ENCODE assay signal across 1 cellular context in genomic region chr3:4976109-4976508, GRCh38.
TF ChIP-seq lines count a peak whose summit lies in the region.

No MANE protein-coding gene starts in this region.

TF ChIP-seq in SK-N-SH treated with all-trans-retinoic acid at 6 μM for 48 hours, 23 proteins besides CTCF, POLR2A, EP300 and RAD21 (continued from another document):
- TF ChIP-seq, protein P1, sequence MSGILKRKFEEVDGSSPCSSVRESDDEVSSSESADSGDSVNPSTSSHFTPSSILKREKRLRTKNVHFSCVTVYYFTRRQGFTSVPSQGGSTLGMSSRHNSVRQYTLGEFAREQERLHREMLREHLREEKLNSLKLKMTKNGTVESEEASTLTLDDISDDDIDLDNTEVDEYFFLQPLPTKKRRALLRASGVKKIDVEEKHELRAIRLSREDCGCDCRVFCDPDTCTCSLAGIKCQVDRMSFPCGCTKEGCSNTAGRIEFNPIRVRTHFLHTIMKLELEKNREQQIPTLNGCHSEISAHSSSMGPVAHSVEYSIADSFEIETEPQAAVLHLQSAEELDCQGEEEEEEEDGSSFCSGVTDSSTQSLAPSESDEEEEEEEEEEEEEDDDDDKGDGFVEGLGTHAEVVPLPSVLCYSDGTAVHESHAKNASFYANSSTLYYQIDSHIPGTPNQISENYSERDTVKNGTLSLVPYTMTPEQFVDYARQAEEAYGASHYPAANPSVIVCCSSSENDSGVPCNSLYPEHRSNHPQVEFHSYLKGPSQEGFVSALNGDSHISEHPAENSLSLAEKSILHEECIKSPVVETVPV (CRISPR knock-in tag; IDR thresholded peaks at IDR 0.05): no peak
- no peak for TF ChIP-seq SNAI2 (CRISPR knock-in tag; IDR thresholded peaks at IDR 0.05)
- no peak for TF ChIP-seq ISL1 (CRISPR knock-in tag; IDR thresholded peaks at IDR 0.05)
